In the genomic region with DNA sequence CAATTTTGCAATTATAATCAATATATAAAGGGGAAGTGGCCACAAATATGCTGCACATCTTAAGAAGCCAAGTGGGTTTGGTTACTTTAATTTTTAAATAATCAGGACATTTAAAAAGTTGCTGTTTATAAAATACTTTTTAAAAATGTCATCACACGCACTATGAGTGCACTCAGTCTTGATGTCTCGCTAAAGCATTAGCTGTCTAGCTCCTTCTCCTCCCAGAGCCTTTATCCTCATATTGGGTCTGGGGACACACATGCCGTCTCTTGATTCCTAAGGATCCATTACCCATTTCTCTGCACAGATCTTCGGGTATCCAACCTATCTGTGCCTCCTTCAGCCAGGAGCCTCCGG, we compare ENCODE assay signal across 7 cellular contexts. TPM values are rescaled to one million over a fixed set of nuclear protein-coding genes. Genes with fewer than 3 reads are reported as not detected.
DNase-seq lines count a peak whose midpoint lies in the region; ATAC-seq and TF ChIP-seq lines count a peak whose summit lies in the region.

No MANE protein-coding gene starts in this region.

- H3K27ac ChIP-seq in caudate nucleus (ENCODE audit: low read depth, low read length), result peak overlapping the region; percentile 75
- H3K27ac ChIP-seq in liver (ENCODE audit: low read depth in 1 of 2, low read length in 2 of 2), result peak overlapping the region; percentile 56 to 80
- H3K27ac ChIP-seq in testis, result peak overlapping the region in 1 of 2 donors; percentile 71

- WGBS in liver, result 27% methylated on average over 5 of the region's 5 CpGs
- WGBS in testis, 2 donors, result 8 to 10% methylated on average over 5 of the region's 5 CpGs

- H3K36me3 ChIP-seq in liver (ENCODE audit: control insufficient read depth in 4 of 4, insufficient read depth in 3 of 4, low read depth in 1 of 4, low read length in 3 of 4) (no peaks in the 10 kb centered on the region), testis (ENCODE audit: low read depth, missing control alignments) (no peaks in the 10 kb centered on the region)

- peak overlapping the region; percentile 68 for H3K4me3 ChIP-seq in LNCaP clone FGC (ENCODE audit: low read depth, low read length)
- peak overlapping the region; percentile 63 to 99 (median 65) for H3K4me3 ChIP-seq in liver (ENCODE audit: low read depth in 1 of 3, low read length in 3 of 3)
- peak overlapping the region; percentile 58 to 70 for H3K4me3 ChIP-seq in testis

- no peak for DNase-seq in LNCaP clone FGC (ENCODE audit: low read depth)
- DNase-seq in caudate nucleus (lab: John Stamatoyannopoulos, UW), result no peak
- DNase-seq in testis, result no peak
- DNase-seq in SW 1271 (lab: John Stamatoyannopoulos, UW), result no peak
- no peak for DNase-seq in hippocampal formation (lab: John Stamatoyannopoulos, UW)

- H3K27me3 ChIP-seq in liver (ENCODE audit: control insufficient read depth in 4 of 4, insufficient read depth in 4 of 4, low read length in 3 of 4) (no peaks in the 10 kb centered on the region), testis (no peaks in the 10 kb centered on the region)

- intact Hi-C loops in testis (cut with DNase I; ENCODE audit: low total_unique reads), result no loop called here

- TF ChIP-seq POLR2A in testis (IDR thresholded peaks at IDR 0.05), result no peak

- H3K9me3 ChIP-seq in liver (ENCODE audit: control insufficient read depth in 4 of 4, low read length in 3 of 4) (no peaks in the 10 kb centered on the region), testis (no peaks in the 10 kb centered on the region)

- ATAC-seq in GM18858 (IDR thresholded peaks at IDR 0.05; ENCODE audit: unreplicated experiment), result no peak

- TF ChIP-seq CTCF in LNCaP clone FGC (IDR thresholded peaks at IDR 0.05; ENCODE audit: control insufficient read depth, extremely low read depth, insufficient read depth), result no peak
- TF ChIP-seq CTCF in liver (IDR thresholded peaks at IDR 0.05; ENCODE audit: low read depth, low read length, missing input control), result no peak
- TF ChIP-seq CTCF in testis (IDR thresholded peaks at IDR 0.05), result no peak

- H3K4me1 ChIP-seq in liver (ENCODE audit: control insufficient read depth in 4 of 4, insufficient read depth in 4 of 4, low read length in 3 of 4) (peaks cover 1 to 10% (median 7%) of the 10 kb centered on the region in 4 donors), testis (no peaks in the 10 kb centered on the region)

- TF ChIP-seq RAD21 in liver (IDR thresholded peaks at IDR 0.05), result no peak

- peak overlapping the region in 1 of 2 donors; percentile 31 for H3K9ac ChIP-seq in liver (ENCODE audit: low read depth in 1 of 2, low read length in 2 of 2)

TF ChIP-seq in liver, 16 proteins besides CTCF, POLR2A, EP300 and RAD21:
- TF ChIP-seq YY1 (IDR thresholded peaks at IDR 0.05) (no peak), JUND (IDR thresholded peaks at IDR 0.05) (no peak), HNF4A (conservative IDR thresholded peaks at IDR 0.05) (no peak)
- TF ChIP-seq, protein P1, sequence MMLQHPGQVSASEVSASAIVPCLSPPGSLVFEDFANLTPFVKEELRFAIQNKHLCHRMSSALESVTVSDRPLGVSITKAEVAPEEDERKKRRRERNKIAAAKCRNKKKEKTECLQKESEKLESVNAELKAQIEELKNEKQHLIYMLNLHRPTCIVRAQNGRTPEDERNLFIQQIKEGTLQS (IDR thresholded peaks at IDR 0.05), result no peak

RNA-seq across cellular contexts. Expression of a gene that starts 0.4 kb away (rescaled TPM):
- total RNA-seq in liver (1 to 10 TPM; 1.2 to 2.5 TPM), testis (1 to 10 TPM; 1.6 to 2.9 TPM)
- polyA plus RNA-seq in liver (1 to 10 TPM; 2.5 to 6.4 TPM), testis (ENCODE audit: insufficient read depth, low read depth, low replicate concordance) (5.2 TPM)
